Comparison of ENCODE assay signal across 21 cellular contexts in genomic region chr13:89746554-89746953, GRCh38.
"Had no signal": no experiment of that assay in that cellular context is flagged by ENCODE, and none has a peak within 500 bp of the region (broad histone marks: within the 10 kb centered on the region; RNA-seq: fewer than 3 reads in every experiment).

No MANE protein-coding gene starts in this region.

- ATAC-seq: gastroesophageal sphincter; left lobe of liver; mucosa of descending colon; naive thymus-derived CD4-positive, alpha-beta T cell had no signal

- H3K27me3 Mint-ChIP-seq: activated CD4-positive, alpha-beta T cell treated with anti-CD3 and anti-CD28 coated beads, Interleukin-2, amount 10 ng/mL, durations not matched to agents 7 days and 5 days; naive thymus-derived CD4-positive, alpha-beta T cell had no signal

- H3K27ac Mint-ChIP-seq: activated CD4-positive, alpha-beta T cell treated with anti-CD3 and anti-CD28 coated beads, Interleukin-2, amount 10 ng/mL, durations not matched to agents 7 days and 5 days; naive thymus-derived CD4-positive, alpha-beta T cell had no signal

- H3K4me1 Mint-ChIP-seq: activated CD4-positive, alpha-beta T cell treated with anti-CD3 and anti-CD28 coated beads, Interleukin-2, amount 10 ng/mL, durations not matched to agents 7 days and 5 days; naive thymus-derived CD4-positive, alpha-beta T cell had no signal

- H3K4me3 Mint-ChIP-seq: activated CD4-positive, alpha-beta T cell treated with anti-CD3 and anti-CD28 coated beads, Interleukin-2, amount 10 ng/mL, durations not matched to agents 7 days and 5 days; naive thymus-derived CD4-positive, alpha-beta T cell had no signal

- H3K9me3 ChIP-seq: gastroesophageal sphincter, mucosa of descending colon, neutrophil, tibial nerve, uterus had no signal

- H3K36me3 Mint-ChIP-seq: naive thymus-derived CD4-positive, alpha-beta T cell had no signal

- H3K4me3 ChIP-seq: dorsolateral prefrontal cortex, gastroesophageal sphincter, mucosa of descending colon, skin epidermis, tibial nerve, uterus had no signal

- DNase-seq: activated CD4-positive, alpha-beta T cell treated with anti-CD3 and anti-CD28 coated beads, Interleukin-2, amount 10 ng/mL, durations not matched to agents 7 days and 5 days; activated CD8-positive, alpha-beta memory T cell treated with anti-CD3 and anti-CD28 coated beads, Interleukin-2, amount 50 U/mL, for 48 hours; activated gamma-delta T cell treated with Interleukin-2 at 50 U/mL for 16 hours; dorsolateral prefrontal cortex; erythroblast; islet precursor cell; mucosa of descending colon; naive thymus-derived CD4-positive, alpha-beta T cell; retina; stimulated activated CD4-positive, alpha-beta T cell treated with anti-CD3 and anti-CD28 coated beads, Interleukin-4, amount 100 ng/mL, for 24 hours; stimulated activated naive CD4-positive, alpha-beta T cell treated with Interleukin-2 at 50 U/mL for 16 hours; substantia nigra; uterus had no signal

- H3K36me3 ChIP-seq: gastroesophageal sphincter, neutrophil, tibial nerve, uterus had no signal

- H3K27ac ChIP-seq: dorsolateral prefrontal cortex, gastroesophageal sphincter, neutrophil, parathyroid adenoma, skin epidermis, tibial nerve, uterus had no signal

- H3K27me3 ChIP-seq: dorsolateral prefrontal cortex, gastroesophageal sphincter, neutrophil, tibial nerve, uterus had no signal

- FAIRE-seq: astrocyte, bronchial epithelial cell had no signal

- H3K4me1 ChIP-seq: gastroesophageal sphincter, parathyroid adenoma, tibial nerve, uterus had no signal
